In the genomic region with DNA sequence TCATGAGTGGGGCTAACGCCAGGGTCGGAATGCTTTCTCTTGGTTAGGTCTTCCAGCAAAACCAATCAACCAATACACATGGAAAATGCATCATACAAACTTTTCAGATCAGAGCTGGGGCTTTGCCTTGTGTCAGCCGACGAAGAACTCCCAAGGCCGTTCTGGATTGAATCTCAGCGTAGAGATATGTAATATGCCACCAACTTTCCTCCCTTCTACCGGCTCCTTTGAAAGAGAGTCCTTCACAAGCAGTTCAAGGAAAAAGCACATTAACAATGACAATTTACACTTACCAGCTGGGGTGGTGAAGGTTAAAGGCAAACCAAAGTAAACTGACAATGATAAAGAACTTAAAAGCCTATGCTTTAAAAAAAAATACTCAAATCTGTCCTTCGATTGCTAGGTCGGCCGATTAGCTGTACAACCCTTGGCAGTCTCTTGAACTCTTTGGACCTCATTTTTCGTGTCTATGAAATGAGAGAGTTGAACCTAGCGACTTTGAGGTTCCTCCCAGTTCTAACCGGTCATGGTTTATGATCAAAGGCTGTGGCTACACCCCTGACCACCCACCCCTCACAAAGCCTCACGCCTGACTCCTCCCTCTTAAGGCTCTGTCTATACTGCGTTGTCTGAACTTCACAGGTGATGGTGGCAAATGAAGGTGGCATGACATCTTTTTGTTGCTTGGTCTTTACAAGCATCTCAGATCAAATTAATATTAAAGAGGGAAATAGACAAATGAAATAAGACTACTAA, we compare ENCODE assay signal across 17 cellular contexts. TPM values are rescaled to one million over a fixed set of nuclear protein-coding genes. Genes with fewer than 3 reads are reported as not detected.
DNase-seq lines count a peak whose midpoint lies in the region; ATAC-seq and TF ChIP-seq lines count a peak whose summit lies in the region.
"Had no signal": no experiment of that assay in that cellular context is flagged by ENCODE, and none has a peak within 500 bp of the region (broad histone marks: within the 10 kb centered on the region; RNA-seq: fewer than 3 reads in every experiment).

No MANE protein-coding gene starts in this region.

- peaks cover 6 to 21% of the 10 kb centered on the region in 2 donors for H3K36me3 Mint-ChIP-seq in activated T-cell treated with anti-CD3 and anti-CD28 coated beads, Interleukin-2, amount 50 U/mL, for 72 hours (ENCODE audit: insufficient read depth in 2 of 2)
- peaks cover 0 to 7% of the 10 kb centered on the region in 2 donors for H3K36me3 Mint-ChIP-seq in naive B cell

- H3K27ac ChIP-seq in uterus: peak overlapping the region; percentile 50 to 68
- H3K27ac ChIP-seq: colonic mucosa, suprapubic skin had no signal

- peak; percentile 26 to 60 for ATAC-seq in activated T-cell treated with anti-CD3 and anti-CD28 coated beads, Interleukin-2, amount 50 U/mL, for 72 hours (replicated peaks in 1 of 2)
- ATAC-seq in naive B cell (ENCODE audit: low read depth in 2 of 2) (peak; percentile 84), HG03521 (IDR thresholded peaks at IDR 0.05; ENCODE audit: unreplicated experiment) (no peak)
- ATAC-seq: heart right ventricle had no signal

- TF ChIP-seq POLR2A in uterus (IDR thresholded peaks at IDR 0.05): no peak

- peaks cover 0 to 2% of the 10 kb centered on the region in 2 donors for H3K9me3 Mint-ChIP-seq in activated T-cell treated with anti-CD3 and anti-CD28 coated beads, Interleukin-2, amount 50 U/mL, for 72 hours
- H3K9me3 Mint-ChIP-seq in naive B cell: no peaks in the 10 kb centered on the region
- H3K9me3 Mint-ChIP-seq: T-helper 1 cell treated with Interleukin-12 subunit alpha and Interleukin-12 subunit beta and Interleukin-4 antibody, amounts not matched to agents 30 μg/mL and 1 μg/mL, for 36 hours had no signal

- H3K4me3 Mint-ChIP-seq in activated T-cell treated with anti-CD3 and anti-CD28 coated beads, Interleukin-2, amount 50 U/mL, for 72 hours: no peak overlapping the region
- H3K4me3 Mint-ChIP-seq in naive B cell: peak overlapping the region in 6 of 8 donors; percentile 29 to 85 (median 64)
- H3K4me3 Mint-ChIP-seq: T-helper 1 cell treated with Interleukin-12 subunit alpha and Interleukin-12 subunit beta and Interleukin-4 antibody, amounts not matched to agents 30 μg/mL and 1 μg/mL, for 36 hours had no signal

- no peaks in the 10 kb centered on the region for H3K4me1 ChIP-seq in uterus
- no peaks in the 10 kb centered on the region for H3K4me1 ChIP-seq in HAP-1
- H3K4me1 ChIP-seq: colonic mucosa had no signal

- H3K27me3 Mint-ChIP-seq in activated T-cell treated with anti-CD3 and anti-CD28 coated beads, Interleukin-2, amount 50 U/mL, for 72 hours (ENCODE audit: low read depth): no peaks in the 10 kb centered on the region
- H3K27me3 Mint-ChIP-seq in naive B cell: no peaks in the 10 kb centered on the region

- TF ChIP-seq CTCF in uterus (IDR thresholded peaks at IDR 0.05): no peak

- H3K27ac Mint-ChIP-seq in activated T-cell treated with anti-CD3 and anti-CD28 coated beads, Interleukin-2, amount 50 U/mL, for 72 hours: peak overlapping the region; percentile 73
- peak overlapping the region; percentile 46 to 93 (median 68) for H3K27ac Mint-ChIP-seq in naive B cell
- H3K27ac Mint-ChIP-seq: T-helper 1 cell treated with Interleukin-12 subunit alpha and Interleukin-12 subunit beta and Interleukin-4 antibody, amounts not matched to agents 30 μg/mL and 1 μg/mL, for 36 hours had no signal

- H3K27me3 ChIP-seq in uterus: no peaks in the 10 kb centered on the region
- H3K27me3 ChIP-seq in HAP-1 (ENCODE audit: low read depth): no peaks in the 10 kb centered on the region
- H3K27me3 ChIP-seq: colonic mucosa, heart right ventricle, suprapubic skin had no signal

- in situ Hi-C loops in HAP-1 (cut with MboI; ENCODE audit: low sequenced_read_pairs): no loop called here

- H3K9me3 ChIP-seq in uterus (no peaks in the 10 kb centered on the region), HAP-1 (no peaks in the 10 kb centered on the region)
- H3K9me3 ChIP-seq: colonic mucosa, heart right ventricle, suprapubic skin had no signal

- H3K4me1 Mint-ChIP-seq in activated T-cell treated with anti-CD3 and anti-CD28 coated beads, Interleukin-2, amount 50 U/mL, for 72 hours (ENCODE audit: low read depth): peaks cover 90% of the 10 kb centered on the region
- peaks cover 38 to 89% (median 65%) of the 10 kb centered on the region in 3 donors for H3K4me1 Mint-ChIP-seq in naive B cell

- H3K4me3 ChIP-seq in uterus: no peak overlapping the region
- no peak overlapping the region for H3K4me3 ChIP-seq in HAP-1
- H3K4me3 ChIP-seq: colonic mucosa, heart right ventricle, suprapubic skin had no signal

- no peak for DNase-seq in activated T-cell treated with anti-CD3 and anti-CD28 coated beads, Interleukin-2, amount 50 U/mL, for 72 hours
- no peak for DNase-seq in activated T-cell treated with anti-CD3 and anti-CD28 coated beads, Interleukin-2, amount 50 U/mL, for 1 hour
- DNase-seq in NCI-H69 (lab: John Stamatoyannopoulos, UW) (peak; percentile 37), naive B cell (peak; percentile 37), uterus (no peak), HAP-1 (ENCODE audit: low spot score in 2 of 2) (no peak)
- DNase-seq in effector CD8-positive, alpha-beta T cell (lab: John Stamatoyannopoulos, UW): no peak
- DNase-seq: activated CD4-positive, alpha-beta T cell treated with anti-CD3 and anti-CD28 coated beads for 4 hours; colonic mucosa; erythroblast; heart right ventricle; NCI-H1092; NCI-H774; posterior cingulate gyrus had no signal

- intact Hi-C loops in uterus (cut with DNase I; ENCODE audit: low total_unique reads): no loop called here

- H3K36me3 ChIP-seq in uterus (no peaks in the 10 kb centered on the region), HAP-1 (replicated peaks) (no peaks in the 10 kb centered on the region)
- H3K36me3 ChIP-seq: colonic mucosa, heart right ventricle, suprapubic skin had no signal

RNA-seq across cellular contexts. Expression of a gene that starts 46.2 kb away (rescaled TPM):
- total RNA-seq in activated T-cell treated with anti-CD3 and anti-CD28 coated beads, Interleukin-2, amount 50 U/mL, for 72 hours: 100 to 1,000 TPM in 1 of 2 donors, 10 to 100 TPM in 1; 98.3 to 133 TPM
- polyA plus RNA-seq in naive B cell (ENCODE audit: low read depth in 6 of 6): 10 to 100 TPM; 11.8 to 43.0 (median 30.1) TPM
- 10 to 100 TPM; 16.1 to 61.1 (median 36.9) TPM for total RNA-seq in uterus

Comparison
In these comparisons a context has a peak if more than half of its experiments do, and no peak if none do; other contexts are left out.
1. DNase-seq: peak in NCI-H69 (single experiment) and naive B cell (single experiment); none in activated T-cell treated with anti-CD3 and anti-CD28 coated beads, Interleukin-2, amount 50 U/mL, for 72 hours (0 of 2), activated T-cell treated with anti-CD3 and anti-CD28 coated beads, Interleukin-2, amount 50 U/mL, for 1 hour (single experiment), uterus (0 of 2), effector CD8-positive, alpha-beta T cell (single experiment) and HAP-1 (0 of 2).
2. H3K4me3 Mint-ChIP-seq: peak in naive B cell (6 of 8); none in activated T-cell treated with anti-CD3 and anti-CD28 coated beads, Interleukin-2, amount 50 U/mL, for 72 hours (0 of 2).